Comparison of ENCODE assay signal across 8 cellular contexts in the genomic region with DNA sequence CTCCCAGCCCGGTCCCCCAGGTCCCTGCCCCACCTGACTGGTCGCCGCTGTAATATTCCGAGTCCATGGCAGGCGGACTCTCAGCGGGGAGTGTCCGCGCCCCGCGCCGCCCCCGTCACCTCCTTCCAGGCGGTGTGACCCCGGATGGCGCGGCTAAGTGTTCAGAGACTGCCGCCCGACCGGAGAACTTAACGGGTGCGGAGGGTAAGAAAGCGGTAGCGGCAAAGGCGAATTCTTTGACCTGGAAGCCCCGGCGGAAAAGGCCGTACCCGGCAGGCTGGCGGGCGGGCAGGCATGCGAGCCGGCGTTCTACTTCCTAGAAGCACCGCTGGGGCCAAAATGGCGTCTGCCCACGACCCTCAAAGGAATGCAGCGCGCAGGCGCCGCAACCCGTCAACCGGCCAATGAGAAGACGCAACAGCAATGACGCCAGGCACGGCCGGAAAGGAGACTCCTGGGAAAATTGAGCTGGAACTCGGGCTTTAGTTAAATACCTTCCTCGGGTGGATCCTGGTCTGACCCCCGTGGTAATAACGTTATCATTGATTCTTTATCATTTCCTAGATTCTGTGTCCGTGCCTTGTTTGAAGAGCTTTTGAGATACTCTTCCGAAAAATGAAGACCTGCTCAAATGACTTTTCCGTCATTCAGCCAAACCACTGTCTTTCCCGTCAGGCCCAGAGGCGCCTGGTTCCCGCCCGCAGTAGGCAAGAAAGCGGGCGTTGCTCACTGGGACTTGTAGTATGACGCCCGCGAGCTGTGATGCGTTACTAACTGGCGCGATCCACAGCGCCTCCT. TPM values are rescaled to one million over a fixed set of nuclear protein-coding genes. Genes with fewer than 3 reads are reported as not detected.
A peak's percentile ranks its signal among the peaks of the same experiment; 100 is the strongest.
DNase-seq lines count a peak whose midpoint lies in the region; ATAC-seq, FAIRE-seq and TF ChIP-seq lines count a peak whose summit lies in the region.

A gene (minus strand): TSS at position 348 of the 798 bp plus-strand sequence. CDS start 281 bp downstream, at position 67.

- H3K36me3 Mint-ChIP-seq in endothelial cell (ENCODE audit: low read depth, unreplicated experiment) (peaks cover 14% of the 10 kb centered on the region), mesothelial cell of epicardium (peaks cover 4% of the 10 kb centered on the region)

- peak within 1 kb of the TSS; percentile 97 for H3K27ac Mint-ChIP-seq in endothelial cell (ENCODE audit: unreplicated experiment)
- H3K27ac Mint-ChIP-seq in mesothelial cell of epicardium: peak within 1 kb of the TSS; percentile 100

- H3K9me3 ChIP-seq in OCI-LY3 (ENCODE audit: insufficient read depth, low read length): no peaks in the 10 kb centered on the region

- no peak for FAIRE-seq in D721Med (lab: Jason Lieb, UNC)

- peaks cover 18% of the 10 kb centered on the region for H3K27me3 Mint-ChIP-seq in endothelial cell (ENCODE audit: unreplicated experiment)
- H3K27me3 Mint-ChIP-seq in mesothelial cell of epicardium (ENCODE audit: low read depth): peaks cover 8% of the 10 kb centered on the region

- H4K20me1 ChIP-seq in OCI-LY3 (ENCODE audit: insufficient read depth, low read length): no peaks in the 10 kb centered on the region

- TF ChIP-seq CTCF in D721Med (IDR thresholded peaks at IDR 0.05; ENCODE audit: insufficient read depth, missing control alignments) (no peak), OCI-LY3 (IDR thresholded peaks at IDR 0.05; ENCODE audit: low read depth, low read length) (no peak), endothelial cell (IDR thresholded peaks at IDR 0.05; ENCODE audit: unreplicated experiment) (no peak), mesothelial cell of epicardium (IDR thresholded peaks at IDR 0.05; ENCODE audit: unreplicated experiment) (peak; percentile 44)

- peak within 1 kb of the TSS; percentile 72 for H3K27ac ChIP-seq in OCI-LY3 (ENCODE audit: low read length)

- H3K27me3 ChIP-seq in OCI-LY3 (ENCODE audit: low read depth, low read length): no peaks in the 10 kb centered on the region

- H3K9ac ChIP-seq in OCI-LY3 (ENCODE audit: low read length): peak within 1 kb of the TSS; percentile 86

- H3K36me3 ChIP-seq in OCI-LY3 (replicated peaks; ENCODE audit: low read depth, low read length): peaks cover 20% of the 10 kb centered on the region

- H3K4me3 ChIP-seq in OCI-LY3 (ENCODE audit: low read length): peak within 1 kb of the TSS; percentile 85

- H3K9me3 Mint-ChIP-seq in endothelial cell (ENCODE audit: unreplicated experiment) (no peaks in the 10 kb centered on the region), mesothelial cell of epicardium (peaks cover 8% of the 10 kb centered on the region)

- H2AFZ ChIP-seq in OCI-LY3 (ENCODE audit: low read depth, low read length): peak within 1 kb of the TSS; percentile 98

- peak within 1 kb of the TSS; percentile 72 for H3K4me2 ChIP-seq in OCI-LY3 (ENCODE audit: low read length)

- H3K4me3 Mint-ChIP-seq in endothelial cell (ENCODE audit: unreplicated experiment) (peak within 1 kb of the TSS; percentile 99), mesothelial cell of epicardium (peak within 1 kb of the TSS; percentile 93)

- H3K79me2 ChIP-seq in OCI-LY3 (ENCODE audit: low read length): peaks cover 50% of the 10 kb centered on the region

- peak; percentile 84 for ATAC-seq in GM21515 (IDR thresholded peaks at IDR 0.05; ENCODE audit: unreplicated experiment)

- peaks cover 18% of the 10 kb centered on the region for H3K4me1 Mint-ChIP-seq in endothelial cell (ENCODE audit: unreplicated experiment)
- peaks cover 15% of the 10 kb centered on the region for H3K4me1 Mint-ChIP-seq in mesothelial cell of epicardium

- H3K4me1 ChIP-seq in OCI-LY3 (ENCODE audit: low read length): peaks cover 18% of the 10 kb centered on the region

- DNase-seq in D721Med (ENCODE audit: insufficient read length, low spot score): peak; percentile 80
- peak; percentile 91 for DNase-seq in HuH-7 (ENCODE audit: low spot score)
- DNase-seq in activated CD8-positive, alpha-beta memory T cell treated with anti-CD3 and anti-CD28 coated beads, Interleukin-2, amount 50 U/mL, for 48 hours: peak; percentile 95
- peak; percentile 93 for DNase-seq in endothelial cell (ENCODE audit: low spot score)
- DNase-seq in mesothelial cell of epicardium (ENCODE audit: low spot score in 2 of 2, unreplicated experiment in 2 of 2): peak; percentile 86 to 93
- DNase-seq in stimulated activated CD8-positive, alpha-beta memory T cell treated with anti-CD3 and anti-CD28 coated beads, Interleukin-15, amount 100 ng/mL, for 48 hours (ENCODE audit: low read depth in 2 of 2): peak; percentile 90 to 91

RNA-seq across cellular contexts. Expression of the gene that starts here (rescaled TPM):
- total RNA-seq in endothelial cell (ENCODE audit: unreplicated experiment) (50.5 TPM), mesothelial cell of epicardium (47.0 to 47.9 TPM (median 47.6 TPM) in 3 replicates)

Comparison
In these comparisons a context has a peak if more than half of its experiments do, and no peak if none do; other contexts are left out.
1. Peak in every context shown above with its lines: DNase-seq, ATAC-seq, H3K4me3 ChIP-seq and H3K27ac ChIP-seq.